ENCODE assay signal across 18 cellular contexts in genomic region chr1:84635261-84635848, GRCh38.
"Had no signal": no experiment of that assay in that cellular context is flagged by ENCODE, and none has a peak within 500 bp of the region (broad histone marks: within the 10 kb centered on the region; RNA-seq: fewer than 3 reads in every experiment).

No MANE protein-coding gene starts in this region.

- DNase-seq: activated B cell treated with CpG ODN at 0.5 μM for 24 hours; activated CD4-positive, alpha-beta T cell treated with anti-CD3 and anti-CD28 coated beads for 4 hours; activated CD8-positive, alpha-beta T cell treated with anti-CD3 and anti-CD28 coated beads for 36 hours; activated effector memory CD4-positive, alpha-beta T cell treated with anti-CD3 and anti-CD28 coated beads, Interleukin-2, amount 50 U/mL, for 16 hours; activated T-cell treated with anti-CD3 and anti-CD28 coated beads, Interleukin-2, amount 50 U/mL, for 24 hours; adrenal gland; effector memory CD4-positive, alpha-beta T cell; hypothalamus; mesenchymal stem cell; naive thymus-derived CD8-positive, alpha-beta T cell; stimulated activated naive B cell treated with anti-CD40 and anti-IgM and Interleukin-4, amounts not matched to agents 10 μg/mL and 1 μg/mL and 100 μg/mL, for 72 hours; T-cell; uterus had no signal

- H3K27ac ChIP-seq: adrenal gland, foreskin keratinocyte, neutrophil, thyroid gland, uterus had no signal

- H3K4me3 ChIP-seq: adrenal gland, thyroid gland, uterus had no signal

- H3K27me3 ChIP-seq: adrenal gland, foreskin keratinocyte, neutrophil, thyroid gland, uterus had no signal

- H3K4me1 ChIP-seq: adrenal gland, thyroid gland, uterus had no signal

- ATAC-seq: activated CD8-positive, alpha-beta T cell treated with anti-CD3 and anti-CD28 coated beads for 36 hours; activated naive CD4-positive, alpha-beta T cell treated with anti-CD3 and anti-CD28 coated beads, Interleukin-2, amount 50 U/mL, for 72 hours; naive thymus-derived CD8-positive, alpha-beta T cell; SK-N-SH treated with all-trans-retinoic acid at 6 μM for 48 hours; stimulated activated naive B cell treated with anti-CD40 and anti-IgM and Interleukin-4, amounts not matched to agents 10 μg/mL and 1 μg/mL and 100 μg/mL, for 72 hours had no signal

- H3K36me3 ChIP-seq: adrenal gland, neutrophil, thyroid gland, uterus had no signal

- H3K9me3 ChIP-seq: adrenal gland, neutrophil, thyroid gland, uterus had no signal
